Comparison of ENCODE assay signal across 15 cellular contexts in the genomic region with DNA sequence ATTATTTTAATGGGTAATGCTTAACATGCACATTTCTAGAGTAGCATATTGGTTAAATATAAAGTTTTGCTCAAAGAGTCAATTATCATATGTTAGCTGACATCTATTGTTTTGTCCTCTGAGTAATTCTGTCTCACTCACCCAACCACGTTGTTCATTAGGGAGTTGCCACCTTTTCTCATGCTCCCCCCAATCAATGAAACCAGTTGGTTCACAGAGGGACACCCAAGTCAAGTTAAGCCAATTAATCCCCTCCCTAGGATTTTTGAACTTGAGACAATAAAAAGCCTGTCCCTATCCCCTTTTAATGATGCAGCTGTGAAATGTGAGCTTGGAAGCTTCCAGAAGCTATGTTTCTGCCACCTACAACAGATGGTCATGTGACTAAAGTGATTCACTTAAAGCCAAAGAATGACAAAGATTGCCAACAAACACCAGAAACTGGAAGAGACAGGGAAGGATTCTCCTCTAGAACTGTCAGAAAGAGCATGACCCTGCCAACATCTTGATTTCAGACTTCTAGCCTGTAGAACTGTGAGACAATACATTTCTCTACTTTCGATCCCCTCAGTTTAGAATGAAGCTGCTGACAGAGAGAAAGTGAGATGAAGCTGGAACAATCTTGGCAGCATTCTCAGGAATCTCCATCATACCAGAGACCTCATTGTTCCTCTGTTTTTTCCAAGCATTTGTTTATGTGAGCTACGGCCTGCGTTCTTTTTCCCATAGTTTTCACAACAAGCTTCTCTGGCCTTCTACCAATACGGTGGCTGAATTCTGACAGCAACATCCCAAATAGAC. TPM values are rescaled to one million over a fixed set of nuclear protein-coding genes. Genes with fewer than 3 reads are reported as not detected.
DNase-seq lines count a peak whose midpoint lies in the region; ATAC-seq and TF ChIP-seq lines count a peak whose summit lies in the region.
"Had no signal": no experiment of that assay in that cellular context is flagged by ENCODE, and none has a peak within 500 bp of the region (broad histone marks: within the 10 kb centered on the region; RNA-seq: fewer than 3 reads in every experiment).

No MANE protein-coding gene starts in this region.

- no peak overlapping the region for H3K4me3 Mint-ChIP-seq in MCF 10A (ENCODE audit: unreplicated experiment)
- H3K4me3 Mint-ChIP-seq: activated naive CD4-positive, alpha-beta T cell treated with anti-CD3 and anti-CD28 coated beads for 36 hours; H9; stimulated activated naive CD8-positive, alpha-beta T cell treated with anti-CD3 and anti-CD28 coated beads, Interleukin-15, amount 100 ng/mL, for 72 hours had no signal

- H3K4me1 ChIP-seq in breast epithelium, result no peaks in the 10 kb centered on the region
- H3K4me1 ChIP-seq: pancreas had no signal

- no peaks in the 10 kb centered on the region for H3K9me3 Mint-ChIP-seq in MCF 10A (ENCODE audit: unreplicated experiment)
- H3K9me3 Mint-ChIP-seq: activated naive CD4-positive, alpha-beta T cell treated with anti-CD3 and anti-CD28 coated beads for 36 hours; H9; stimulated activated naive CD8-positive, alpha-beta T cell treated with anti-CD3 and anti-CD28 coated beads, Interleukin-15, amount 100 ng/mL, for 72 hours had no signal

- H3K4me1 Mint-ChIP-seq in MCF 10A (ENCODE audit: insufficient read depth, unreplicated experiment), result peaks cover 16% of the 10 kb centered on the region

- H3K36me3 Mint-ChIP-seq in MCF 10A (ENCODE audit: insufficient read depth, unreplicated experiment), result peaks cover 5% of the 10 kb centered on the region

- TF ChIP-seq CTCF in MCF 10A (IDR thresholded peaks at IDR 0.05; ENCODE audit: unreplicated experiment), result no peak
- no peak for TF ChIP-seq CTCF in breast epithelium (IDR thresholded peaks at IDR 0.05)

- H3K36me3 ChIP-seq in breast epithelium, result no peaks in the 10 kb centered on the region
- H3K36me3 ChIP-seq: pancreas had no signal

- H3K27me3 Mint-ChIP-seq in MCF 10A (ENCODE audit: insufficient read depth, unreplicated experiment), result no peaks in the 10 kb centered on the region

- no peaks in the 10 kb centered on the region for H3K27me3 ChIP-seq in breast epithelium
- H3K27me3 ChIP-seq: pancreas had no signal

- CTCF ChIA-PET in MCF 10A (lab: Yijun Ruan, JAX), result interaction anchor here (0.6 to 4.9 kb wide), 4 partner anchors 18 to 89 kb away, joined by 4 to 35 read pairs (median 6); no protein-coding TSS in a partner anchor

- peak overlapping the region; percentile 79 for H3K27ac Mint-ChIP-seq in MCF 10A (ENCODE audit: low read depth, unreplicated experiment)
- H3K27ac Mint-ChIP-seq: activated naive CD4-positive, alpha-beta T cell treated with anti-CD3 and anti-CD28 coated beads for 36 hours; H9 had no signal

- H3K9me3 ChIP-seq in breast epithelium, result no peaks in the 10 kb centered on the region
- H3K9me3 ChIP-seq: pancreas had no signal

- peak; percentile 61 for ATAC-seq in esophagus mucosa
- no peak for ATAC-seq in HG03571 (IDR thresholded peaks at IDR 0.05; ENCODE audit: unreplicated experiment)
- ATAC-seq: pancreas; stimulated activated naive CD8-positive, alpha-beta T cell treated with anti-CD3 and anti-CD28 coated beads, Interleukin-15, amount 100 ng/mL, for 72 hours had no signal

- in situ Hi-C loops in ACHN (cut with HindIII; ENCODE audit: low pct_ligation_motif_present, low pct_unique_long_range_greater_than_20kb, low sequenced_read_pairs), result no loop called here

- POLR2A ChIA-PET in MCF 10A (lab: Yijun Ruan, JAX), result interaction anchor here (0.9 to 1.6 kb wide), 3 partner anchors 45 to 134 kb away, joined by 3 to 9 read pairs (median 3); partner anchors contain the start of gene RNF217

- DNase-seq in MCF 10A (ENCODE audit: unreplicated experiment) (peak; percentile 47), breast epithelium (ENCODE audit: low spot score in 2 of 2) (no peak), midbrain (lab: John Stamatoyannopoulos, UW) (peak; percentile 59), NCI-H2029 (lab: John Stamatoyannopoulos, UW) (no peak), NCI-H2171 treated with DMSO at 0.1 percent for 48 hours (lab: John Stamatoyannopoulos, UW) (no peak), ACHN (no peak)
- DNase-seq: activated naive CD4-positive, alpha-beta T cell treated with anti-CD3 and anti-CD28 coated beads for 36 hours; H9; NCI-H187; pancreas; stimulated activated CD4-positive, alpha-beta T cell treated with anti-CD3 and anti-CD28 coated beads, Interleukin-4, amount 100 ng/mL, for 1 hour; stimulated activated naive CD8-positive, alpha-beta T cell treated with anti-CD3 and anti-CD28 coated beads, Interleukin-15, amount 100 ng/mL, for 72 hours had no signal

- no peak overlapping the region for H3K4me3 ChIP-seq in breast epithelium
- H3K4me3 ChIP-seq: pancreas had no signal

- TF ChIP-seq POLR2A in breast epithelium (IDR thresholded peaks at IDR 0.05), result no peak

- H3K27ac ChIP-seq in breast epithelium, result no peak overlapping the region
- H3K27ac ChIP-seq: 22Rv1, pancreas had no signal

- intact Hi-C loops in MCF 10A (cut with micrococcal nuclease) (no loop called here), breast epithelium (cut with DNase I; ENCODE audit: low total_unique reads) (no loop called here)

- BruUV-seq in MCF 10A (replicated peaks; lab: Mats Ljungman, UMichigan), result no TSS peak

RNA-seq across cellular contexts. Expression of gene TPD52L1, which starts 57.9 kb away (rescaled TPM):
- total RNA-seq in MCF 10A (2022) (69.5 and 92.6 TPM in 2 replicates), breast epithelium (100 to 1,000 TPM in 1 of 3 donors, 10 to 100 TPM in 2; 27.2 to 266 (median 81.3) TPM), esophagus mucosa (217 TPM)

Comparison
In these comparisons a context has a peak if more than half of its experiments do, and no peak if none do; other contexts are left out.
1. DNase-seq: peak in MCF 10A (single experiment) and midbrain (single experiment); none in breast epithelium (0 of 2), NCI-H2029 (single experiment), NCI-H2171 treated with DMSO at 0.1 percent for 48 hours (single experiment) and ACHN (single experiment).